ENCODE assay signal across 2 cellular contexts in the genomic region with DNA sequence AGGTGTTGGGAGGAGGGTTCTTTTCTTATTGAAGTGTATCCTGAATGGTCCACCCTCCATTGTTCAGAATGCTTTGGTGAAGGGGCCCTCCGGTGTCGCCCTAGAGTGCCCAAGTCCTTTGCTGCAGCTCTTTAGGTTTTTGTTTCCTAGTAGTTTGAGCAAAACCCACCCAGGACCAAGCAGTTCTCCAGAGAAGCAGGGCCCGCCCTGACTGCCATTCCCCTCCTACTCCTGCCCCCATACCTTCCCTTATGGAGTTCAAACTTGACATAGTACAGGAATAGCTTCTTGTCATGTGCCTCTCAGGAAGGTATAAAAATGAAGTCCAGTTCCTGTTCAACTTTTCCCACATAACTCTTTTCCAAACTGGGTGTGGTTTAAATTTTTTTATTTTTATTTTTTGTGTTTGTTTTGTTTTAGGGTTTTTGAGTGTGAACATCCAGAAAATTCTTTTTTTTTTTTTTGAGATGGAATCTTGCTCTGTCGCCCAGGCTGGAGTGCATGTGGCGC.
TF ChIP-seq lines count a peak whose summit lies in the region.

No MANE protein-coding gene starts in this region.

TF ChIP-seq in GM23338, 12 proteins besides CTCF, POLR2A, EP300 and RAD21 (continues in another document):
- TF ChIP-seq ZNF114 (CRISPR knock-in tag; IDR thresholded peaks at IDR 0.05), result no peak
- TF ChIP-seq, protein P1, sequence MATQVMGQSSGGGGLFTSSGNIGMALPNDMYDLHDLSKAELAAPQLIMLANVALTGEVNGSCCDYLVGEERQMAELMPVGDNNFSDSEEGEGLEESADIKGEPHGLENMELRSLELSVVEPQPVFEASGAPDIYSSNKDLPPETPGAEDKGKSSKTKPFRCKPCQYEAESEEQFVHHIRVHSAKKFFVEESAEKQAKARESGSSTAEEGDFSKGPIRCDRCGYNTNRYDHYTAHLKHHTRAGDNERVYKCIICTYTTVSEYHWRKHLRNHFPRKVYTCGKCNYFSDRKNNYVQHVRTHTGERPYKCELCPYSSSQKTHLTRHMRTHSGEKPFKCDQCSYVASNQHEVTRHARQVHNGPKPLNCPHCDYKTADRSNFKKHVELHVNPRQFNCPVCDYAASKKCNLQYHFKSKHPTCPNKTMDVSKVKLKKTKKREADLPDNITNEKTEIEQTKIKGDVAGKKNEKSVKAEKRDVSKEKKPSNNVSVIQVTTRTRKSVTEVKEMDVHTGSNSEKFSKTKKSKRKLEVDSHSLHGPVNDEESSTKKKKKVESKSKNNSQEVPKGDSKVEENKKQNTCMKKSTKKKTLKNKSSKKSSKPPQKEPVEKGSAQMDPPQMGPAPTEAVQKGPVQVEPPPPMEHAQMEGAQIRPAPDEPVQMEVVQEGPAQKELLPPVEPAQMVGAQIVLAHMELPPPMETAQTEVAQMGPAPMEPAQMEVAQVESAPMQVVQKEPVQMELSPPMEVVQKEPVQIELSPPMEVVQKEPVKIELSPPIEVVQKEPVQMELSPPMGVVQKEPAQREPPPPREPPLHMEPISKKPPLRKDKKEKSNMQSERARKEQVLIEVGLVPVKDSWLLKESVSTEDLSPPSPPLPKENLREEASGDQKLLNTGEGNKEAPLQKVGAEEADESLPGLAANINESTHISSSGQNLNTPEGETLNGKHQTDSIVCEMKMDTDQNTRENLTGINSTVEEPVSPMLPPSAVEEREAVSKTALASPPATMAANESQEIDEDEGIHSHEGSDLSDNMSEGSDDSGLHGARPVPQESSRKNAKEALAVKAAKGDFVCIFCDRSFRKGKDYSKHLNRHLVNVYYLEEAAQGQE (IDR thresholded peaks at IDR 0.05; ENCODE audit: unreplicated experiment), result no peak
- no peak for TF ChIP-seq EZH2phosphoT487 (IDR thresholded peaks at IDR 0.05; ENCODE audit: unreplicated experiment)
- TF ChIP-seq NANOG (IDR thresholded peaks at IDR 0.05; ENCODE audit: borderline replicate concordance), result no peak
- no peak for TF ChIP-seq ZNF331 (CRISPR knock-in tag; IDR thresholded peaks at IDR 0.05; ENCODE audit: low read depth)
- TF ChIP-seq, protein P2, sequence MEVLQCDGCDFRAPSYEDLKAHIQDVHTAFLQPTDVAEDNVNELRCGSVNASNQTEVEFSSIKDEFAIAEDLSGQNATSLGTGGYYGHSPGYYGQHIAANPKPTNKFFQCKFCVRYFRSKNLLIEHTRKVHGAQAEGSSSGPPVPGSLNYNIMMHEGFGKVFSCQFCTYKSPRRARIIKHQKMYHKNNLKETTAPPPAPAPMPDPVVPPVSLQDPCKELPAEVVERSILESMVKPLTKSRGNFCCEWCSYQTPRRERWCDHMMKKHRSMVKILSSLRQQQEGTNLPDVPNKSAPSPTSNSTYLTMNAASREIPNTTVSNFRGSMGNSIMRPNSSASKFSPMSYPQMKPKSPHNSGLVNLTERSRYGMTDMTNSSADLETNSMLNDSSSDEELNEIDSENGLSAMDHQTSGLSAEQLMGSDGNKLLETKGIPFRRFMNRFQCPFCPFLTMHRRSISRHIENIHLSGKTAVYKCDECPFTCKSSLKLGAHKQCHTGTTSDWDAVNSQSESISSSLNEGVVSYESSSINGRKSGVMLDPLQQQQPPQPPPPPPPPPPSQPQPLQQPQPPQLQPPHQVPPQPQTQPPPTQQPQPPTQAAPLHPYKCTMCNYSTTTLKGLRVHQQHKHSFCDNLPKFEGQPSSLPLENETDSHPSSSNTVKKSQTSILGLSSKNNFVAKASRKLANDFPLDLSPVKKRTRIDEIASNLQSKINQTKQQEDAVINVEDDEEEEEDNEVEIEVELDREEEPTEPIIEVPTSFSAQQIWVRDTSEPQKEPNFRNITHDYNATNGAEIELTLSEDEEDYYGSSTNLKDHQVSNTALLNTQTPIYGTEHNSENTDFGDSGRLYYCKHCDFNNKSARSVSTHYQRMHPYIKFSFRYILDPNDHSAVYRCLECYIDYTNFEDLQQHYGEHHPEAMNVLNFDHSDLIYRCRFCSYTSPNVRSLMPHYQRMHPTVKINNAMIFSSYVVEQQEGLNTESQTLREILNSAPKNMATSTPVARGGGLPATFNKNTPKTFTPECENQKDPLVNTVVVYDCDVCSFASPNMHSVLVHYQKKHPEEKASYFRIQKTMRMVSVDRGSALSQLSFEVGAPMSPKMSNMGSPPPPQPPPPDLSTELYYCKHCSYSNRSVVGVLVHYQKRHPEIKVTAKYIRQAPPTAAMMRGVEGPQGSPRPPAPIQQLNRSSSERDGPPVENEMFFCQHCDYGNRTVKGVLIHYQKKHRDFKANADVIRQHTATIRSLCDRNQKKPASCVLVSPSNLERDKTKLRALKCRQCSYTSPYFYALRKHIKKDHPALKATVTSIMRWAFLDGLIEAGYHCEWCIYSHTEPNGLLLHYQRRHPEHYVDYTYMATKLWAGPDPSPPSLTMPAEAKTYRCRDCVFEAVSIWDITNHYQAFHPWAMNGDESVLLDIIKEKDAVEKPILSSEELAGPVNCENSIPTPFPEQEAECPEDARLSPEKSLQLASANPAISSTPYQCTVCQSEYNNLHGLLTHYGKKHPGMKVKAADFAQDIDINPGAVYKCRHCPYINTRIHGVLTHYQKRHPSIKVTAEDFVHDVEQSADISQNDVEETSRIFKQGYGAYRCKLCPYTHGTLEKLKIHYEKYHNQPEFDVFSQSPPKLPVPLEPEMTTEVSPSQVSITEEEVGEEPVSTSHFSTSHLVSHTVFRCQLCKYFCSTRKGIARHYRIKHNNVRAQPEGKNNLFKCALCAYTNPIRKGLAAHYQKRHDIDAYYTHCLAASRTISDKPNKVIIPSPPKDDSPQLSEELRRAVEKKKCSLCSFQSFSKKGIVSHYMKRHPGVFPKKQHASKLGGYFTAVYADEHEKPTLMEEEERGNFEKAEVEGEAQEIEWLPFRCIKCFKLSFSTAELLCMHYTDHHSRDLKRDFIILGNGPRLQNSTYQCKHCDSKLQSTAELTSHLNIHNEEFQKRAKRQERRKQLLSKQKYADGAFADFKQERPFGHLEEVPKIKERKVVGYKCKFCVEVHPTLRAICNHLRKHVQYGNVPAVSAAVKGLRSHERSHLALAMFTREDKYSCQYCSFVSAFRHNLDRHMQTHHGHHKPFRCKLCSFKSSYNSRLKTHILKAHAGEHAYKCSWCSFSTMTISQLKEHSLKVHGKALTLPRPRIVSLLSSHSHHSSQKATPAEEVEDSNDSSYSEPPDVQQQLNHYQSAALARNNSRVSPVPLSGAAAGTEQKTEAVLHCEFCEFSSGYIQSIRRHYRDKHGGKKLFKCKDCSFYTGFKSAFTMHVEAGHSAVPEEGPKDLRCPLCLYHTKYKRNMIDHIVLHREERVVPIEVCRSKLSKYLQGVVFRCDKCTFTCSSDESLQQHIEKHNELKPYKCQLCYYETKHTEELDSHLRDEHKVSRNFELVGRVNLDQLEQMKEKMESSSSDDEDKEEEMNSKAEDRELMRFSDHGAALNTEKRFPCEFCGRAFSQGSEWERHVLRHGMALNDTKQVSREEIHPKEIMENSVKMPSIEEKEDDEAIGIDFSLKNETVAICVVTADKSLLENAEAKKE (CRISPR knock-in tag; IDR thresholded peaks at IDR 0.05), result no peak
- TF ChIP-seq, protein P3, sequence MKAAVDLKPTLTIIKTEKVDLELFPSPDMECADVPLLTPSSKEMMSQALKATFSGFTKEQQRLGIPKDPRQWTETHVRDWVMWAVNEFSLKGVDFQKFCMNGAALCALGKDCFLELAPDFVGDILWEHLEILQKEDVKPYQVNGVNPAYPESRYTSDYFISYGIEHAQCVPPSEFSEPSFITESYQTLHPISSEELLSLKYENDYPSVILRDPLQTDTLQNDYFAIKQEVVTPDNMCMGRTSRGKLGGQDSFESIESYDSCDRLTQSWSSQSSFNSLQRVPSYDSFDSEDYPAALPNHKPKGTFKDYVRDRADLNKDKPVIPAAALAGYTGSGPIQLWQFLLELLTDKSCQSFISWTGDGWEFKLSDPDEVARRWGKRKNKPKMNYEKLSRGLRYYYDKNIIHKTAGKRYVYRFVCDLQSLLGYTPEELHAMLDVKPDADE (IDR thresholded peaks at IDR 0.05), result no peak
- no peak for TF ChIP-seq POLR2AphosphoS5 (IDR thresholded peaks at IDR 0.05; ENCODE audit: low read depth)
- no peak for TF ChIP-seq JUNB (IDR thresholded peaks at IDR 0.05; ENCODE audit: unreplicated experiment)

TF ChIP-seq in WTC11, 78 proteins besides CTCF, POLR2A, EP300 and RAD21:
- no peak for TF ChIP-seq CREM (CRISPR knock-in tag; IDR thresholded peaks at IDR 0.05)
- TF ChIP-seq ZBTB43 (CRISPR knock-in tag; IDR thresholded peaks at IDR 0.05), result no peak
- TF ChIP-seq ZNF423 (CRISPR knock-in tag; IDR thresholded peaks at IDR 0.05), result no peak
- TF ChIP-seq ZNF317 (CRISPR knock-in tag; IDR thresholded peaks at IDR 0.05; ENCODE audit: borderline replicate concordance, low read depth), result no peak
- TF ChIP-seq, protein P4, sequence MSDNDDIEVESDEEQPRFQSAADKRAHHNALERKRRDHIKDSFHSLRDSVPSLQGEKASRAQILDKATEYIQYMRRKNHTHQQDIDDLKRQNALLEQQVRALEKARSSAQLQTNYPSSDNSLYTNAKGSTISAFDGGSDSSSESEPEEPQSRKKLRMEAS (CRISPR knock-in tag; IDR thresholded peaks at IDR 0.05), result no peak
- no peak for TF ChIP-seq ZNF671 (CRISPR knock-in tag; IDR thresholded peaks at IDR 0.05)
- TF ChIP-seq ZNF532 (CRISPR knock-in tag; IDR thresholded peaks at IDR 0.05; ENCODE audit: borderline replicate concordance), result no peak
- TF ChIP-seq NFATC4 (CRISPR knock-in tag; IDR thresholded peaks at IDR 0.05), result no peak
- TF ChIP-seq EMX1 (CRISPR knock-in tag; IDR thresholded peaks at IDR 0.05), result no peak
- TF ChIP-seq TEAD4 (CRISPR knock-in tag; IDR thresholded peaks at IDR 0.05), result no peak
- no peak for TF ChIP-seq FOXP1 (CRISPR knock-in tag; IDR thresholded peaks at IDR 0.05; ENCODE audit: borderline replicate concordance)
- TF ChIP-seq ZSCAN18 (CRISPR knock-in tag; IDR thresholded peaks at IDR 0.05), result no peak
- no peak for TF ChIP-seq TEAD1 (CRISPR knock-in tag; IDR thresholded peaks at IDR 0.05)
- TF ChIP-seq JUN (CRISPR knock-in tag; IDR thresholded peaks at IDR 0.05), result no peak
- no peak for TF ChIP-seq PRRX2 (CRISPR knock-in tag; IDR thresholded peaks at IDR 0.05)
TF ChIP-seq in WTC11: peak in this region for 0.
